Comparison of ENCODE assay signal across 1 cellular context in the genomic region with DNA sequence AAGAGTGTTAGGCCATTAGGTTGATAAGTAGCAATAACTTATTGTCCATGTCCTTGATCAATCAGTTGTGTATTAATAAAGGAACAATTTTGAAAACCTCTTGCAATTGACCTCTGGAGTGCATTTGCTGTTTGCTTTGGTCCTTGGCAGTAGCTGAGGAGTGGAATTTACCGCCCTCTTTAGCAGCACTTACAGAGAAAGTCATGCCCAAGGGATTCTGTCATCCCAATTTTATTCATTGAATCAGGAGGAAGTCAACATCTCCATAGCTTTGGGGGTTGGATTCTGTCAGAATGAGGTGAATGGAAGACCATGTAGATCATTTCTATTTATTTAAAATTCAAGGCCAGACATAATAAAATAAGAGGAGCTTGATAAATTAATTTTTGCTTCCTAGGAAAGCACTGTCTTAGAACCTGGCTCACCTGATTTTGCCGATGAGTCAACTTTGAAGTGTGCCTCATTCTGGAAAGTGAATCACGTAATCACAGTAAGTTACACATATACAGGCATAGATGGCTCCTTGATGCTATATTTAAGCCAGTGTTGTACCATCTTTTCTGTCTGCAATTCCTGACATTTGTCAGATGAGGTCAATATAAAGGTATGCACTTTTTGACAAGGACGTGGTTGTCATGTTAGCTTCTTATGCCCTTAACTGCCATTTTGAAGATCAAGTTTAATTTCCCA.
TF ChIP-seq lines count a peak whose summit lies in the region.

No MANE protein-coding gene starts in this region.

TF ChIP-seq in IMR-90, 13 proteins besides CTCF, POLR2A, EP300 and RAD21 (continued from another document):
- TF ChIP-seq, protein P1, sequence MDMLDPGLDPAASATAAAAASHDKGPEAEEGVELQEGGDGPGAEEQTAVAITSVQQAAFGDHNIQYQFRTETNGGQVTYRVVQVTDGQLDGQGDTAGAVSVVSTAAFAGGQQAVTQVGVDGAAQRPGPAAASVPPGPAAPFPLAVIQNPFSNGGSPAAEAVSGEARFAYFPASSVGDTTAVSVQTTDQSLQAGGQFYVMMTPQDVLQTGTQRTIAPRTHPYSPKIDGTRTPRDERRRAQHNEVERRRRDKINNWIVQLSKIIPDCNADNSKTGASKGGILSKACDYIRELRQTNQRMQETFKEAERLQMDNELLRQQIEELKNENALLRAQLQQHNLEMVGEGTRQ (IDR thresholded peaks at IDR 0.05; ENCODE audit: low read depth, low read length), result no peak
- no peak for TF ChIP-seq MXI1 (IDR thresholded peaks at IDR 0.05; ENCODE audit: borderline replicate concordance, low read depth, low read length)
